22 cellular contexts compared by ENCODE assay signal in genomic region chr2:226435146-226435545, GRCh38.
DNase-seq lines count a peak whose midpoint lies in the region; ATAC-seq, FAIRE-seq and TF ChIP-seq lines count a peak whose summit lies in the region.
"Had no signal": no experiment of that assay in that cellular context is flagged by ENCODE, and none has a peak within 500 bp of the region (broad histone marks: within the 10 kb centered on the region; RNA-seq: fewer than 3 reads in every experiment).

No MANE protein-coding gene starts in this region.

- H3K18ac ChIP-seq in mesenchymal stem cell (ENCODE audit: low read depth in 1 of 2, low read length in 2 of 2): no peak overlapping the region

- H3K14ac ChIP-seq in mesenchymal stem cell (ENCODE audit: low read length in 2 of 2): no peak overlapping the region

- H3K9ac ChIP-seq in astrocyte (ENCODE audit: low read length) (no peak overlapping the region), mesenchymal stem cell (ENCODE audit: low read length) (peak overlapping the region; percentile 65), skeletal muscle tissue (ENCODE audit: low read depth in 1 of 3, low read length in 3 of 3) (no peak overlapping the region)

- no peaks in the 10 kb centered on the region for H3K27me3 Mint-ChIP-seq in astrocyte (ENCODE audit: low read depth, unreplicated experiment)

- H3K36me3 Mint-ChIP-seq in astrocyte (ENCODE audit: low read depth, unreplicated experiment): no peaks in the 10 kb centered on the region
- H3K36me3 Mint-ChIP-seq: CD4-positive, alpha-beta memory T cell had no signal

- no peaks in the 10 kb centered on the region for H3K79me1 ChIP-seq in mesenchymal stem cell (replicated peaks; ENCODE audit: low read length, poor library complexity, severe bottlenecking)

- H4K8ac ChIP-seq in mesenchymal stem cell (ENCODE audit: low read length): no peak overlapping the region

- no peak overlapping the region for H2BK5ac ChIP-seq in mesenchymal stem cell (ENCODE audit: low read depth, low read length, poor library complexity, severe bottlenecking)

- WGBS in mesenchymal stem cell: 89% methylated on average over 4 of the region's 5 CpGs
- WGBS in tibial nerve, 2 donors: 18 to 24% methylated on average over 5 of the region's 5 CpGs

- H3K4me1 Mint-ChIP-seq in astrocyte (ENCODE audit: low read depth, unreplicated experiment): peaks cover 18% of the 10 kb centered on the region
- H3K4me1 Mint-ChIP-seq: CD4-positive, alpha-beta memory T cell had no signal

- H3K27ac Mint-ChIP-seq in astrocyte (ENCODE audit: unreplicated experiment): no peak overlapping the region
- H3K27ac Mint-ChIP-seq: CD4-positive, alpha-beta memory T cell had no signal

- H3K9me3 ChIP-seq in astrocyte (ENCODE audit: insufficient read depth, low read depth, low read length) (no peaks in the 10 kb centered on the region), mesenchymal stem cell (ENCODE audit: control insufficient read depth, low read length) (no peaks in the 10 kb centered on the region), skeletal muscle tissue (ENCODE audit: control insufficient read depth in 3 of 3, low read length in 3 of 3) (no peaks in the 10 kb centered on the region), tibial nerve (no peaks in the 10 kb centered on the region)
- H3K9me3 ChIP-seq: BE2C had no signal

- no peak overlapping the region for H3K27ac ChIP-seq in astrocyte (ENCODE audit: low read depth, low read length)
- peak overlapping the region; percentile 37 for H3K27ac ChIP-seq in mesenchymal stem cell (ENCODE audit: low read length, poor library complexity, severe bottlenecking)
- H3K27ac ChIP-seq in skeletal muscle tissue (ENCODE audit: low read depth, low read length): peak overlapping the region; percentile 28
- H3K27ac ChIP-seq in foreskin keratinocyte: no peak overlapping the region
- no peak overlapping the region for H3K27ac ChIP-seq in brain microvascular endothelial cell
- H3K27ac ChIP-seq in tibial nerve: peak overlapping the region in 2 of 4 donors; percentile 55 to 65
- H3K27ac ChIP-seq: HL-60 had no signal

- H3K4me3 ChIP-seq in astrocyte (ENCODE audit: insufficient read depth, low read depth, low read length) (no peak overlapping the region), mesenchymal stem cell (ENCODE audit: insufficient read depth in 1 of 2, low read depth in 1 of 2, low read length in 2 of 2) (peak overlapping the region in 1 of 2 experiments; percentile 42), skeletal muscle tissue (ENCODE audit: low read length in 3 of 3) (peak overlapping the region in 1 of 3 donors; percentile 10), brain microvascular endothelial cell (ENCODE audit: low read depth, low read length) (no peak overlapping the region), tibial nerve (no peak overlapping the region)

- no peak for TF ChIP-seq POLR2A in tibial nerve (IDR thresholded peaks at IDR 0.05)

- no peak for DNase-seq in HTR-8/SVneo (ENCODE audit: insufficient read length, low spot score)
- no peak for DNase-seq in astrocyte (ENCODE audit: low read depth)
- DNase-seq in mesenchymal stem cell: no peak
- no peak for DNase-seq in NAMALWA (ENCODE audit: low spot score)
- DNase-seq in foreskin keratinocyte: no peak
- DNase-seq in brain microvascular endothelial cell: no peak
- no peak for DNase-seq in tibial nerve (ENCODE audit: low spot score in 2 of 2)
- DNase-seq: ACHN; BE2C; CD4-positive, alpha-beta memory T cell; DMS79 treated with DMSO at 0.1 percent for 48 hours; GDM1; Karpas-422; NCI-H1417; NCI-H1930; NCI-H2171; NCI-H446 treated with DMSO at 0.1 percent for 48 hours; NCI-H82 had no signal

- no peak overlapping the region for H3K4ac ChIP-seq in mesenchymal stem cell (ENCODE audit: low read depth in 1 of 2, low read length in 2 of 2)

- TF ChIP-seq EP300 in tibial nerve (IDR thresholded peaks at IDR 0.05): no peak

- H2BK15ac ChIP-seq in mesenchymal stem cell (ENCODE audit: low read depth, poor library complexity, severe bottlenecking): no peak overlapping the region

- H3K4me2 ChIP-seq in astrocyte (ENCODE audit: low read length): no peak overlapping the region
- H3K4me2 ChIP-seq in mesenchymal stem cell (ENCODE audit: low read length, poor library complexity, severe bottlenecking): no peak overlapping the region

- no peak overlapping the region for H2BK12ac ChIP-seq in mesenchymal stem cell (ENCODE audit: low read length in 2 of 2)

- FAIRE-seq in HTR-8/SVneo (lab: Jason Lieb, UNC) (peak; percentile 13), astrocyte (lab: Jason Lieb, UNC) (peak; percentile 59)
- FAIRE-seq: D721Med, GM12892 had no signal

- ATAC-seq in foreskin keratinocyte: no peak

- H3K27me3 ChIP-seq in astrocyte (ENCODE audit: insufficient read depth, low read length) (no peaks in the 10 kb centered on the region), mesenchymal stem cell (ENCODE audit: control insufficient read depth in 1 of 2, insufficient read depth in 1 of 2, low read length in 2 of 2) (no peaks in the 10 kb centered on the region), skeletal muscle tissue (ENCODE audit: control insufficient read depth in 3 of 3, insufficient read depth in 3 of 3, low read length in 3 of 3) (no peaks in the 10 kb centered on the region), foreskin keratinocyte (no peaks in the 10 kb centered on the region), brain microvascular endothelial cell (replicated peaks) (no peaks in the 10 kb centered on the region), tibial nerve (no peaks in the 10 kb centered on the region)
- H3K27me3 ChIP-seq: BE2C had no signal

- H3K9me3 Mint-ChIP-seq in astrocyte (ENCODE audit: unreplicated experiment): peaks cover 6% of the 10 kb centered on the region

- H2AFZ ChIP-seq in astrocyte (ENCODE audit: low read depth, low read length) (no peak overlapping the region), mesenchymal stem cell (ENCODE audit: low read depth, low read length) (no peak overlapping the region)

- H3K4me3 Mint-ChIP-seq in astrocyte (ENCODE audit: unreplicated experiment): no peak overlapping the region
- H3K4me3 Mint-ChIP-seq: CD4-positive, alpha-beta memory T cell had no signal

- peak overlapping the region; percentile 28 for H2AK5ac ChIP-seq in mesenchymal stem cell (ENCODE audit: low read length, severe bottlenecking)

- H3K36me3 ChIP-seq in astrocyte (ENCODE audit: insufficient read depth, low read length) (no peaks in the 10 kb centered on the region), mesenchymal stem cell (ENCODE audit: control insufficient read depth in 1 of 2, insufficient read depth in 2 of 2, low read depth in 1 of 2, low read length in 2 of 2) (no peaks in the 10 kb centered on the region), skeletal muscle tissue (ENCODE audit: control insufficient read depth in 3 of 3, insufficient read depth in 3 of 3, low read length in 3 of 3) (no peaks in the 10 kb centered on the region), brain microvascular endothelial cell (replicated peaks) (no peaks in the 10 kb centered on the region), tibial nerve (no peaks in the 10 kb centered on the region)
- H3K36me3 ChIP-seq: BE2C had no signal

- no peak overlapping the region for H2BK120ac ChIP-seq in mesenchymal stem cell (ENCODE audit: low read depth, low read length)

- H4K91ac ChIP-seq in mesenchymal stem cell (ENCODE audit: low read length): no peak overlapping the region

- no peak for TF ChIP-seq CTCF in astrocyte (IDR thresholded peaks at IDR 0.05; ENCODE audit: insufficient read depth, low read depth, low read length)
- TF ChIP-seq CTCF in foreskin keratinocyte (conservative IDR thresholded peaks at IDR 0.05): no peak
- no peak for TF ChIP-seq CTCF in brain microvascular endothelial cell (IDR thresholded peaks at IDR 0.05; ENCODE audit: low read depth, low read length, missing control alignments)
- no peak for TF ChIP-seq CTCF in tibial nerve (IDR thresholded peaks at IDR 0.05)

- H3K4me1 ChIP-seq in astrocyte (ENCODE audit: insufficient read depth, low read length): peaks cover 14% of the 10 kb centered on the region
- peaks cover 1% of the 10 kb centered on the region for H3K4me1 ChIP-seq in mesenchymal stem cell (ENCODE audit: control insufficient read depth, insufficient read depth, low read depth, low read length)
- peaks cover 5 to 16% (median 13%) of the 10 kb centered on the region in 3 donors for H3K4me1 ChIP-seq in skeletal muscle tissue (ENCODE audit: control insufficient read depth in 3 of 3, insufficient read depth in 3 of 3, low read length in 3 of 3)
- H3K4me1 ChIP-seq in foreskin keratinocyte: peaks cover 8% of the 10 kb centered on the region
- peaks cover 0 to 37% (median 6%) of the 10 kb centered on the region in 4 donors for H3K4me1 ChIP-seq in tibial nerve
- H3K4me1 ChIP-seq: BE2C had no signal

- in situ Hi-C loops in brain microvascular endothelial cell (cut with HindIII; ENCODE audit: low pct_ligation_motif_present, low sequenced_read_pairs): no loop called here

- no peaks in the 10 kb centered on the region for H3K79me2 ChIP-seq in astrocyte (ENCODE audit: insufficient read depth, low read length)

- no peaks in the 10 kb centered on the region for H4K20me1 ChIP-seq in astrocyte (ENCODE audit: insufficient read depth, low read length)

- no peak overlapping the region for H3K23ac ChIP-seq in mesenchymal stem cell (ENCODE audit: low read length in 2 of 2)

Comparison
In these comparisons a context has a peak if more than half of its experiments do, and no peak if none do; other contexts are left out.
1. H3K27ac ChIP-seq: peak in mesenchymal stem cell (single experiment) and skeletal muscle tissue (single experiment); none in astrocyte (single experiment), foreskin keratinocyte (single experiment) and brain microvascular endothelial cell (single experiment).